In genomic region chr17:59757043-59757824, GRCh38 we compare ENCODE assay signal across 12 cellular contexts. TPM values are rescaled to one million over a fixed set of nuclear protein-coding genes. Genes with fewer than 3 reads are reported as not detected.
DNase-seq lines count a peak whose midpoint lies in the region; ATAC-seq and TF ChIP-seq lines count a peak whose summit lies in the region.
"Had no signal": no experiment of that assay in that cellular context is flagged by ENCODE, and none has a peak within 500 bp of the region (broad histone marks: within the 10 kb centered on the region; RNA-seq: fewer than 3 reads in every experiment).

No MANE protein-coding gene starts in this region.

- peak overlapping the region; percentile 26 for H3K27ac Mint-ChIP-seq in CD4-positive, alpha-beta T cell
- H3K27ac Mint-ChIP-seq in chondrocyte (ENCODE audit: unreplicated experiment): peak overlapping the region; percentile 89
- peak overlapping the region; percentile 97 for H3K27ac Mint-ChIP-seq in progenitor cell of endocrine pancreas

- no peaks in the 10 kb centered on the region for H3K9me3 Mint-ChIP-seq in CD4-positive, alpha-beta T cell
- peaks cover 7% of the 10 kb centered on the region for H3K9me3 Mint-ChIP-seq in chondrocyte (ENCODE audit: low read depth)
- peaks cover 4% of the 10 kb centered on the region for H3K9me3 Mint-ChIP-seq in progenitor cell of endocrine pancreas (ENCODE audit: low read depth)

- DNase-seq in CD4-positive, alpha-beta T cell: no peak
- no peak for DNase-seq in RWPE2 (ENCODE audit: low spot score)
- DNase-seq in chondrocyte (ENCODE audit: low spot score): no peak
- no peak for DNase-seq in progenitor cell of endocrine pancreas (ENCODE audit: low spot score, unreplicated experiment)
- DNase-seq in MG63: no peak
- DNase-seq in HAP-1 (ENCODE audit: low spot score in 2 of 2): no peak
- no peak for DNase-seq in HCEC 1CT
- DNase-seq: activated CD4-positive, alpha-beta T cell treated with anti-CD3 and anti-CD28 coated beads for 48 hours; NCI-H1092 treated with DMSO at 0.1 percent for 48 hours; NCI-H510A treated with DMSO at 0.1 percent for 48 hours; SIG-M5 had no signal

- H3K27me3 ChIP-seq in CD4-positive, alpha-beta T cell (ENCODE audit: control insufficient read depth, insufficient read depth, low read length): no peaks in the 10 kb centered on the region
- H3K27me3 ChIP-seq in RWPE2 (ENCODE audit: insufficient read depth, poor library complexity, severe bottlenecking) (no peaks in the 10 kb centered on the region), MG63 (no peaks in the 10 kb centered on the region), HAP-1 (ENCODE audit: low read depth) (no peaks in the 10 kb centered on the region)

- intact Hi-C loops in CD4-positive, alpha-beta T cell (cut with DNase I, micrococcal nuclease): loop anchor here in 1 of 2 experiments (5.0 kb wide), 1 partner anchor 40 kb away; no protein-coding TSS in a partner anchor

- no peaks in the 10 kb centered on the region for H3K27me3 Mint-ChIP-seq in CD4-positive, alpha-beta T cell
- H3K27me3 Mint-ChIP-seq in chondrocyte (ENCODE audit: low read depth): no peaks in the 10 kb centered on the region
- H3K27me3 Mint-ChIP-seq in progenitor cell of endocrine pancreas: no peaks in the 10 kb centered on the region

- POLR2A ChIA-PET in CD4-positive, alpha-beta T cell (lab: Charles Lee): interaction anchor here (0.7 to 1.5 kb wide), 2 partner anchors 81 to 136 kb away, joined by 3 to 7 read pairs; no protein-coding TSS in a partner anchor

- no peak overlapping the region for H3K4me3 ChIP-seq in RWPE2 (ENCODE audit: severe bottlenecking)
- no peak overlapping the region for H3K4me3 ChIP-seq in MG63
- no peak overlapping the region for H3K4me3 ChIP-seq in HAP-1

- peaks cover 58% of the 10 kb centered on the region for H3K4me1 ChIP-seq in RWPE2 (ENCODE audit: insufficient read depth, poor library complexity, severe bottlenecking)
- H3K4me1 ChIP-seq in HAP-1: peaks cover 25% of the 10 kb centered on the region

- H3K36me3 ChIP-seq in RWPE2 (ENCODE audit: low read depth) (peaks cover 15% of the 10 kb centered on the region), MG63 (peaks cover 32% of the 10 kb centered on the region), HAP-1 (replicated peaks) (peaks cover 3% of the 10 kb centered on the region)

- TF ChIP-seq CTCF in CD4-positive, alpha-beta T cell (IDR thresholded peaks at IDR 0.05): no peak
- TF ChIP-seq CTCF in RWPE2 (IDR thresholded peaks at IDR 0.05; ENCODE audit: poor library complexity, severe bottlenecking) (no peak), chondrocyte (IDR thresholded peaks at IDR 0.05) (no peak), progenitor cell of endocrine pancreas (IDR thresholded peaks at IDR 0.05; ENCODE audit: unreplicated experiment) (no peak)

- peaks cover 53% of the 10 kb centered on the region for H3K36me3 Mint-ChIP-seq in CD4-positive, alpha-beta T cell (ENCODE audit: low read depth)
- peaks cover 13% of the 10 kb centered on the region for H3K36me3 Mint-ChIP-seq in chondrocyte (ENCODE audit: low read depth)
- H3K36me3 Mint-ChIP-seq in progenitor cell of endocrine pancreas (ENCODE audit: insufficient read depth): peaks cover 15% of the 10 kb centered on the region

- ATAC-seq in CD4-positive, alpha-beta T cell (ENCODE audit: poor library complexity): no peak
- ATAC-seq in RWPE2 (ENCODE audit: low read depth) (no peak), GM18873 (IDR thresholded peaks at IDR 0.05; ENCODE audit: low FRiP score, unreplicated experiment) (no peak)

- no peak overlapping the region for H3K4me3 Mint-ChIP-seq in CD4-positive, alpha-beta T cell
- H3K4me3 Mint-ChIP-seq in chondrocyte (ENCODE audit: unreplicated experiment) (no peak overlapping the region), progenitor cell of endocrine pancreas (ENCODE audit: low read depth) (no peak overlapping the region)

- peaks cover 3% of the 10 kb centered on the region for H3K9me3 ChIP-seq in CD4-positive, alpha-beta T cell (ENCODE audit: control insufficient read depth, low read length)
- H3K9me3 ChIP-seq in RWPE2 (ENCODE audit: severe bottlenecking) (no peaks in the 10 kb centered on the region), MG63 (peaks cover 6% of the 10 kb centered on the region; the same call in 1 of the 2 replicates), HAP-1 (peaks cover 3% of the 10 kb centered on the region; the same call in 1 of the 2 replicates)

- peaks cover 42% of the 10 kb centered on the region for H3K4me1 Mint-ChIP-seq in CD4-positive, alpha-beta T cell (ENCODE audit: low read depth)
- peaks cover 81% of the 10 kb centered on the region for H3K4me1 Mint-ChIP-seq in chondrocyte (ENCODE audit: low read depth)
- H3K4me1 Mint-ChIP-seq in progenitor cell of endocrine pancreas (ENCODE audit: low read depth): peaks cover 36% of the 10 kb centered on the region

- H3K27ac ChIP-seq in CD4-positive, alpha-beta T cell (ENCODE audit: low read depth, low read length): no peak overlapping the region
- peak overlapping the region; percentile 99 for H3K27ac ChIP-seq in RWPE2 (ENCODE audit: poor library complexity, severe bottlenecking)

- in situ Hi-C loops in HAP-1 (cut with MboI; ENCODE audit: low sequenced_read_pairs): loop anchor here (5.0 to 10.0 kb wide), 2 partner anchors 90 to 278 kb away; no protein-coding TSS in a partner anchor

- CTCF ChIA-PET in CD4-positive, alpha-beta T cell (lab: Charles Lee): interaction anchor here (0.7 to 1.0 kb wide), 3 partner anchors 12 to 102 kb away, joined by 3 read pairs; no protein-coding TSS in a partner anchor

RNA-seq across cellular contexts. Expression of gene VMP1, which starts 49.8 kb away (rescaled TPM):
- total RNA-seq in CD4-positive, alpha-beta T cell: 10 to 100 TPM; 73.6 to 81.1 TPM
- total RNA-seq in chondrocyte (295 to 347 TPM (median 324 TPM) in 3 replicates), progenitor cell of endocrine pancreas (162 and 177 TPM in 2 replicates)
- 161 and 190 TPM in 2 replicates for total RNA-seq in MG63 (2014; rRNA removed; shearing (Covaris generic); ENCODE audit: low replicate concordance)

RNA-seq across cellular contexts. Expression of gene PTRH2, which starts 50.0 kb away (rescaled TPM):
- total RNA-seq in CD4-positive, alpha-beta T cell: 1 to 10 TPM; 6.5 to 7.3 TPM
- 18.0 to 24.1 TPM (median 20.9 TPM) in 3 replicates for total RNA-seq in chondrocyte
- 19.2 and 23.8 TPM in 2 replicates for total RNA-seq in progenitor cell of endocrine pancreas
- total RNA-seq in MG63 (2014; rRNA removed; shearing (Covaris generic); ENCODE audit: low replicate concordance): 38.1 and 40.6 TPM in 2 replicates

Comparison
In these comparisons a context has a peak if more than half of its experiments do, and no peak if none do; other contexts are left out.
1. H3K27ac Mint-ChIP-seq: peak in every context shown above with its lines; median percentile 97 in progenitor cell of endocrine pancreas; 89 in chondrocyte; 26 in CD4-positive, alpha-beta T cell.